In the genomic region with DNA sequence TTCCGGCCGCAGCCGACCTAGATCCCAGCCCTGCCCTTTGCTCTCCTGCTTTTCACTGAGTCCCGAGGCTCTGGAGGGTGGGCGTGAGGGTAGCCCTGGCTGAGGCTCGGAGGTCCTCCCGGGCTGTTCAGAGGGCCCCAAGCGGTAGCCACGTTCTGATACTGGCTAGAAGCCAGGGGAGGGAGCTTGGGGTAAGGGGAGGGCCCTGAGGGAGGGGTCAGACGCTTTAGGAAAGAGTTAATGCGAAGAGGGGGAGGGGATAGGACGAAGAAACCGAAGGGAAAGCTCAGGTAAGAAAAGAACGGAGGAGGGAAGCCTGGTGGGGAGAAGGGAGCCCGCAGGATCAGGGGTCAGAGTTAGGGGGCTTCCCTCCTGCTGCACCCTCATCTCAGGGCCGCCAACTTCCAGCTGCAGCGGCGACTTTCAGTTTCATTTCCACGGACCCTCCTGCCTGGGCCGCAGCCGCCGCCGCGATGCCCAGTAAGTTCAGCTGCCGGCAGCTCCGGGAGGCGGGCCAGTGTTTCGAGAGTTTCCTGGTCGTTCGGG, we compare ENCODE assay signal across 8 cellular contexts. TPM values are rescaled to one million over a fixed set of nuclear protein-coding genes. Genes with fewer than 3 reads are reported as not detected.
DNase-seq lines count a peak whose midpoint lies in the region; ATAC-seq and TF ChIP-seq lines count a peak whose summit lies in the region.

A gene with protein sequence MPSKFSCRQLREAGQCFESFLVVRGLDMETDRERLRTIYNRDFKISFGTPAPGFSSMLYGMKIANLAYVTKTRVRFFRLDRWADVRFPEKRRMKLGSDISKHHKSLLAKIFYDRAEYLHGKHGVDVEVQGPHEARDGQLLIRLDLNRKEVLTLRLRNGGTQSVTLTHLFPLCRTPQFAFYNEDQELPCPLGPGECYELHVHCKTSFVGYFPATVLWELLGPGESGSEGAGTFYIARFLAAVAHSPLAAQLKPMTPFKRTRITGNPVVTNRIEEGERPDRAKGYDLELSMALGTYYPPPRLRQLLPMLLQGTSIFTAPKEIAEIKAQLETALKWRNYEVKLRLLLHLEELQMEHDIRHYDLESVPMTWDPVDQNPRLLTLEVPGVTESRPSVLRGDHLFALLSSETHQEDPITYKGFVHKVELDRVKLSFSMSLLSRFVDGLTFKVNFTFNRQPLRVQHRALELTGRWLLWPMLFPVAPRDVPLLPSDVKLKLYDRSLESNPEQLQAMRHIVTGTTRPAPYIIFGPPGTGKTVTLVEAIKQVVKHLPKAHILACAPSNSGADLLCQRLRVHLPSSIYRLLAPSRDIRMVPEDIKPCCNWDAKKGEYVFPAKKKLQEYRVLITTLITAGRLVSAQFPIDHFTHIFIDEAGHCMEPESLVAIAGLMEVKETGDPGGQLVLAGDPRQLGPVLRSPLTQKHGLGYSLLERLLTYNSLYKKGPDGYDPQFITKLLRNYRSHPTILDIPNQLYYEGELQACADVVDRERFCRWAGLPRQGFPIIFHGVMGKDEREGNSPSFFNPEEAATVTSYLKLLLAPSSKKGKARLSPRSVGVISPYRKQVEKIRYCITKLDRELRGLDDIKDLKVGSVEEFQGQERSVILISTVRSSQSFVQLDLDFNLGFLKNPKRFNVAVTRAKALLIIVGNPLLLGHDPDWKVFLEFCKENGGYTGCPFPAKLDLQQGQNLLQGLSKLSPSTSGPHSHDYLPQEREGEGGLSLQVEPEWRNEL (plus strand): TSS at position 220 of the 546 bp plus-strand sequence. CDS start 254 bp downstream, at position 474.

- intact Hi-C loops in T-helper 2 cell treated with Interferon-gamma antibody and Interleukin-4, amounts not matched to agents 100 ng/mL and 5 ng/mL, for 36 hours (cut with micrococcal nuclease) = loop anchor here (1.0 kb wide), 2 partner anchors 31 to 56 kb away; no protein-coding TSS in a partner anchor

- DNase-seq in GDM1 (lab: John Stamatoyannopoulos, UW) (peak; percentile 65), NCI-H1105 (lab: John Stamatoyannopoulos, UW) (peak; percentile 62), astrocyte of the cerebellum (ENCODE audit: low read depth) (peak; percentile 38), hepatic stellate cell (ENCODE audit: low spot score) (peak; percentile 68), renal cortical epithelial cell (ENCODE audit: low read depth) (peak; percentile 46), COLO829 (ENCODE audit: low spot score) (no peak)

- in situ Hi-C loops in astrocyte of the cerebellum (cut with HindIII; ENCODE audit: low sequenced_read_pairs) = no loop called here

- peak; percentile 62 for ATAC-seq in HG02588 (IDR thresholded peaks at IDR 0.05; ENCODE audit: unreplicated experiment)

- no peak for TF ChIP-seq CTCF in astrocyte of the cerebellum (IDR thresholded peaks at IDR 0.05; ENCODE audit: low read depth, low read length, missing control alignments)

- peak within 1 kb of the TSS; percentile 78 for H3K4me3 ChIP-seq in astrocyte of the cerebellum (ENCODE audit: low read depth, low read length)

RNA-seq across cellular contexts. Expression of the gene that starts here (rescaled TPM):
- 78.4 and 81.6 TPM in 2 replicates for total RNA-seq in T-helper 2 cell treated with Interferon-gamma antibody and Interleukin-4, amounts not matched to agents 100 ng/mL and 5 ng/mL, for 36 hours
- 35.4 and 48.9 TPM in 2 replicates for total RNA-seq in renal cortical epithelial cell
